3 cellular contexts compared by ENCODE assay signal in genomic region chr5:96250782-96251181, GRCh38.
TF ChIP-seq lines count a peak whose summit lies in the region.

No MANE protein-coding gene starts in this region.

TF ChIP-seq in HepG2, 621 proteins besides CTCF, POLR2A, EP300 and RAD21:
- TF ChIP-seq U2AF1 (optimal IDR thresholded peaks at IDR 0.05; ENCODE audit: low read depth, low read length) (no peak), HNF4A (CRISPR knock-in tag; IDR thresholded peaks at IDR 0.05) (0 out of 2 replicates have a peak, but pooled peaks have one; percentile 21)

TF ChIP-seq in liver, 16 proteins besides CTCF, POLR2A, EP300 and RAD21:
- TF ChIP-seq REST (IDR thresholded peaks at IDR 0.05) = no peak
- TF ChIP-seq MAX (IDR thresholded peaks at IDR 0.05) = no peak
- peak; percentile 53 for TF ChIP-seq HNF4G (IDR thresholded peaks at IDR 0.05)
- peak in 1 of 2 donors; percentile 28 for TF ChIP-seq RXRA (IDR thresholded peaks at IDR 0.05)
- peak; percentile 91 to 94 for TF ChIP-seq HNF4A (conservative IDR thresholded peaks at IDR 0.05)

TF ChIP-seq in SK-N-SH, 30 proteins besides CTCF, POLR2A, EP300 and RAD21:
- no peak for TF ChIP-seq TEAD4 (IDR thresholded peaks at IDR 0.05; ENCODE audit: borderline replicate concordance, insufficient read depth)
- no peak for TF ChIP-seq NRF1 (IDR thresholded peaks at IDR 0.05; ENCODE audit: low read depth, low read length)
- TF ChIP-seq SMC3 (IDR thresholded peaks at IDR 0.05; ENCODE audit: low read depth, low read length) = no peak
- TF ChIP-seq TAF1 (IDR thresholded peaks at IDR 0.05; ENCODE audit: borderline replicate concordance, low read depth, low read length) = no peak
- no peak for TF ChIP-seq IRF3 (IDR thresholded peaks at IDR 0.05; ENCODE audit: low read depth, low read length)
- no peak for TF ChIP-seq REST (IDR thresholded peaks at IDR 0.05; ENCODE audit: low read depth, low read length)
- TF ChIP-seq GATA2 (CRISPR knock-in tag; IDR thresholded peaks at IDR 0.05) = no peak
- TF ChIP-seq MAX (IDR thresholded peaks at IDR 0.05; ENCODE audit: low read depth) = no peak
- TF ChIP-seq MEF2A (IDR thresholded peaks at IDR 0.05; ENCODE audit: borderline replicate concordance, low read depth) = no peak
- TF ChIP-seq RFX5 (IDR thresholded peaks at IDR 0.05; ENCODE audit: low read length) = no peak
- no peak for TF ChIP-seq YY1 (IDR thresholded peaks at IDR 0.05; ENCODE audit: low read depth)
- TF ChIP-seq FOXJ3 (CRISPR knock-in tag; IDR thresholded peaks at IDR 0.05) = no peak
- no peak for TF ChIP-seq EZH2phosphoT487 (IDR thresholded peaks at IDR 0.05; ENCODE audit: borderline replicate concordance, low read depth)
